In genomic region chr20:10683537-10683936, GRCh38 we compare ENCODE assay signal across 33 cellular contexts.
"Had no signal": no experiment of that assay in that cellular context is flagged by ENCODE, and none has a peak within 500 bp of the region (broad histone marks: within the 10 kb centered on the region; RNA-seq: fewer than 3 reads in every experiment).

No MANE protein-coding gene starts in this region.

- H3K4me3 ChIP-seq: adrenal gland, ascending aorta, breast epithelium, cardiac muscle cell had no signal

- H3K4me1 ChIP-seq: adrenal gland, ascending aorta, breast epithelium had no signal

- DNase-seq: activated effector memory CD4-positive, alpha-beta T cell treated with anti-CD3 and anti-CD28 coated beads, Interleukin-2, amount 50 U/mL, for 16 hours; activated effector memory CD4-positive, alpha-beta T cell treated with Interleukin-2 at 50 U/mL for 16 hours; activated gamma-delta T cell; activated gamma-delta T cell treated with Interleukin-2 at 50 U/mL for 16 hours; activated naive CD4-positive, alpha-beta T cell; activated naive CD4-positive, alpha-beta T cell treated with anti-CD3 and anti-CD28 coated beads for 36 hours; activated naive CD4-positive, alpha-beta T cell treated with anti-CD3 and anti-CD28 coated beads, Interleukin-2, amount 10 ng/mL, durations not matched to agents 7 days and 5 days; activated naive CD4-positive, alpha-beta T cell treated with anti-CD3 and anti-CD28 coated beads, Interleukin-2, amount 50 U/mL, for 16 hours; activated naive CD4-positive, alpha-beta T cell treated with Interleukin-2 at 50 U/mL for 16 hours; activated naive CD8-positive, alpha-beta T cell treated with anti-CD3 and anti-CD28 coated beads for 36 hours; activated naive CD8-positive, alpha-beta T cell treated with anti-CD3 and anti-CD28 coated beads, Interleukin-2, amount 10 ng/mL, durations not matched to agents 7 days and 5 days; activated naive CD8-positive, alpha-beta T cell treated with anti-CD3 and anti-CD28 coated beads, Interleukin-2, amount 50 U/mL, for 24 hours; activated T-cell treated with anti-CD3 and anti-CD28 coated beads for 4 hours; activated T-cell treated with anti-CD3 and anti-CD28 coated beads, Interleukin-2, amount 50 U/mL, for 1 hour; activated T-cell treated with anti-CD3 and anti-CD28 coated beads, Interleukin-2, amount 50 U/mL, for 24 hours; activated T-cell treated with anti-CD3 and anti-CD28 coated beads, Interleukin-2, amount 50 U/mL, for 4 hours; activated T-cell treated with anti-CD3 and anti-CD28 coated beads, Interleukin-2, amount 50 U/mL, for 48 hours; activated T-cell treated with anti-CD3 and anti-CD28 coated beads, Interleukin-2, amount 50 U/mL, for 72 hours; adrenal gland; amniotic stem cell; amygdala; anterior cingulate cortex; aorta; caudate nucleus; central memory CD4-positive, alpha-beta T cell; cerebellar nuclear complex had no signal

- H3K9me3 ChIP-seq: adrenal gland, ascending aorta, breast epithelium had no signal

- H3K36me3 ChIP-seq: adrenal gland, ascending aorta, brain microvascular endothelial cell, breast epithelium, cardiac muscle cell had no signal

- ATAC-seq: activated naive CD4-positive, alpha-beta T cell treated with anti-CD3 and anti-CD28 coated beads, Interleukin-2, amount 50 U/mL, for 72 hours; activated naive CD8-positive, alpha-beta T cell treated with anti-CD3 and anti-CD28 coated beads, Interleukin-2, amount 50 U/mL, for 24 hours; activated T-cell treated with anti-CD3 and anti-CD28 coated beads, Interleukin-2, amount 50 U/mL, for 4 hours; activated T-cell treated with anti-CD3 and anti-CD28 coated beads, Interleukin-2, amount 50 U/mL, for 72 hours; activated T-helper 17 cell treated with anti-CD3 and anti-CD28 coated beads, Interleukin-2, amount 50 U/mL, for 72 hours had no signal

- FAIRE-seq: astrocyte had no signal

- H3K27ac ChIP-seq: adrenal gland, ascending aorta, brain microvascular endothelial cell, breast epithelium, cardiac muscle cell had no signal

- H3K27me3 ChIP-seq: adrenal gland, ascending aorta, brain microvascular endothelial cell, breast epithelium, cardiac muscle cell had no signal
